Comparison of ENCODE assay signal across 1 cellular context in genomic region chr14:59067135-59067894, GRCh38.
TF ChIP-seq lines count a peak whose summit lies in the region.

No MANE protein-coding gene starts in this region.

TF ChIP-seq in H1, 55 proteins besides CTCF, POLR2A, EP300 and RAD21:
- TF ChIP-seq YY1 (IDR thresholded peaks at IDR 0.05; ENCODE audit: low read depth, low read length) (no peak), KDM1A (IDR thresholded peaks at IDR 0.05; ENCODE audit: borderline replicate concordance, low read length) (no peak), HDAC6 (IDR thresholded peaks at IDR 0.05; ENCODE audit: low read depth, low read length) (no peak), CTBP2 (IDR thresholded peaks at IDR 0.05; ENCODE audit: borderline replicate concordance, insufficient read depth, insufficient read length, low read length) (no peak), ASH2L (IDR thresholded peaks at IDR 0.05; ENCODE audit: low read length) (no peak), SIRT6 (IDR thresholded peaks at IDR 0.05; ENCODE audit: low read length) (no peak), GTF2F1 (IDR thresholded peaks at IDR 0.05; ENCODE audit: borderline replicate concordance, low read depth, low read length) (no peak), ZNF274 (IDR thresholded peaks at IDR 0.05; ENCODE audit: borderline replicate concordance, extremely low read depth, low read length) (no peak), SP4 (IDR thresholded peaks at IDR 0.05; ENCODE audit: low read length) (no peak), JUND (IDR thresholded peaks at IDR 0.05; ENCODE audit: low read length) (no peak), SIN3A (conservative IDR thresholded peaks at IDR 0.05 in 1 of 2, IDR thresholded peaks at IDR 0.05 in 1 of 2; ENCODE audit: low read depth in 1 of 2, low read length in 2 of 2) (no peak), TAF7 (optimal IDR thresholded peaks at IDR 0.05; ENCODE audit: borderline replicate concordance, low read depth, low read length) (no peak), PHF8 (conservative IDR thresholded peaks at IDR 0.05; ENCODE audit: low read depth, low read length) (no peak), BCL11A (IDR thresholded peaks at IDR 0.05; ENCODE audit: low read depth in 2 of 2, low read length in 2 of 2) (no peak)
- TF ChIP-seq, protein P1, sequence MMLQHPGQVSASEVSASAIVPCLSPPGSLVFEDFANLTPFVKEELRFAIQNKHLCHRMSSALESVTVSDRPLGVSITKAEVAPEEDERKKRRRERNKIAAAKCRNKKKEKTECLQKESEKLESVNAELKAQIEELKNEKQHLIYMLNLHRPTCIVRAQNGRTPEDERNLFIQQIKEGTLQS (IDR thresholded peaks at IDR 0.05; ENCODE audit: insufficient read depth, low read depth, low read length) = no peak
